29 cellular contexts compared by ENCODE assay signal in the genomic region with DNA sequence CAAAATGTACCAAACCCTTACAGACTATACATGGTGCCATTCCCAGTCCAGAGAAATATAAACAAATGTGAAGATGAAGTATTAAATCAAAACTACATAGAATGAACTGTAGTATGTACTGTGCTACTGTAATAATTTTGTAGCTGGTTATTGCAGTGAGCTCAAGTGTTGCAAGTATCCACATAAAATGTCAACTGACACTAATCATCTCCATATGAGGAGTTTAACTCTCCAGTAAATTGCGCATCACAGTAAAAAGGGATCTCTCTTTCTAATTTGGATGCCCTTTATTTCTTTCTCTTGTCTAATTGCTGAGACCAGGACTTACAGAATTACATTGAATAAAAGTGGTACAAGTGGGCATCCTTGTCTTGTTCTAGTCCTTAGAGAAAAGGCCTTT.
"Had no signal": no experiment of that assay in that cellular context is flagged by ENCODE, and none has a peak within 500 bp of the region (broad histone marks: within the 10 kb centered on the region; RNA-seq: fewer than 3 reads in every experiment).

No MANE protein-coding gene starts in this region.

- H3K4me3 ChIP-seq: ascending aorta, cardiac muscle cell, coronary artery, dorsolateral prefrontal cortex, gastroesophageal sphincter, lower lobe of right lung, neural progenitor cell, right atrium auricular region, testis, transverse colon had no signal

- ATAC-seq: gastroesophageal sphincter; lower lobe of right lung; natural killer cell; stimulated activated naive CD8-positive, alpha-beta T cell treated with anti-CD3 and anti-CD28 coated beads, Interleukin-15, Interleukin-2, amounts not matched to agents 100 U/mL and 50 U/mL, for 24 hours; T-helper 17 cell had no signal

- H3K9ac ChIP-seq: neural progenitor cell had no signal

- H3K4me1 ChIP-seq: ascending aorta, gastroesophageal sphincter, lower lobe of right lung, neural progenitor cell, right atrium auricular region, testis, transverse colon had no signal

- H3K27ac ChIP-seq: ascending aorta, cardiac muscle cell, coronary artery, dorsolateral prefrontal cortex, gastroesophageal sphincter, lower lobe of right lung, neural progenitor cell, right atrium auricular region, testis, transverse colon had no signal

- H3K36me3 ChIP-seq: cardiac muscle cell, neural progenitor cell, right atrium auricular region, transverse colon had no signal

- H3K27me3 ChIP-seq: ascending aorta, cardiac muscle cell, gastroesophageal sphincter, neural progenitor cell, right atrium auricular region, testis, transverse colon had no signal

- H2AFZ ChIP-seq: neural progenitor cell had no signal

- H3K4me2 ChIP-seq: neural progenitor cell had no signal

- DNase-seq: activated CD4-positive, alpha-beta memory T cell treated with anti-CD3 and anti-CD28 coated beads for 36 hours; activated CD4-positive, alpha-beta T cell treated with anti-CD3 and anti-CD28 coated beads, Interleukin-2, amount 10 ng/mL, durations not matched to agents 24 days and 14 days; activated CD4-positive, CD25-positive, alpha-beta regulatory T cell treated with anti-CD3 and anti-CD28 coated beads, Interleukin-2, amount 50 U/mL, for 72 hours; activated CD8-positive, alpha-beta memory T cell treated with anti-CD3 and anti-CD28 coated beads, Interleukin-2, amount 50 U/mL, for 4 hours; activated effector memory CD4-positive, alpha-beta T cell treated with anti-CD3 and anti-CD28 coated beads, Interleukin-2, amount 50 U/mL, for 16 hours; activated naive CD4-positive, alpha-beta T cell treated with anti-CD3 and anti-CD28 coated beads for 36 hours; activated naive CD8-positive, alpha-beta T cell treated with anti-CD3 and anti-CD28 coated beads for 36 hours; activated T-cell treated with anti-CD3 and anti-CD28 coated beads, Interleukin-2, amount 50 U/mL, for 1 hour; dorsolateral prefrontal cortex; effector memory CD4-positive, alpha-beta T cell; erythroblast; head of caudate nucleus; hypothalamus; lower lobe of right lung; mesenchymal stem cell; natural killer cell; occipital lobe; stimulated activated CD4-positive, alpha-beta T cell treated with anti-CD3 and anti-CD28 coated beads, Interleukin-15, amount 100 ng/mL, for 24 hours; stimulated activated naive CD8-positive, alpha-beta T cell treated with anti-CD3 and anti-CD28 coated beads, Interleukin-15, Interleukin-2, amounts not matched to agents 100 U/mL and 50 U/mL, for 24 hours; T-helper 17 cell; T1000; testis; transverse colon had no signal

- H3K9me3 ChIP-seq: ascending aorta, gastroesophageal sphincter, lower lobe of right lung, right atrium auricular region, testis, transverse colon had no signal
